13 cellular contexts compared by ENCODE assay signal in the genomic region with DNA sequence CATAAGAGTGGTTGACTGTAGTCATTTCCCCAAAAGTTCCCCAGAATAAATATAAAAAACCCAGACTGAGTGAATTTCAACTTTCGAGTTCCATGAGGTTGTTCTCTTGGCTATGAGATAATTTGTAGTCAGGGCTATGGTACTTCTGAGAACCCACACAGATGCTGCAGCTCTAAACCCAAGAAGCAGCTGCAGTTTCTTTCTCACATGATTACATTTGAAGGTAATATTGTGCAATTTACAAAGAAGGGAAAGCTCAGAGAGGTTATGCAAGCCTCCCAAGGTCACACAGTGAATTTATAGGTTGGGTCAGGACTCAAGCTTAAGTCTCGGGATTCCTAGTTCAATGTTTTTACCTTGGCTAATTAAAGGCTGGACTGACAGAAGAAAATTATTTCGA. TPM values are rescaled to one million over a fixed set of nuclear protein-coding genes. Genes with fewer than 3 reads are reported as not detected.
DNase-seq lines count a peak whose midpoint lies in the region; ATAC-seq and TF ChIP-seq lines count a peak whose summit lies in the region.
"Had no signal": no experiment of that assay in that cellular context is flagged by ENCODE, and none has a peak within 500 bp of the region (broad histone marks: within the 10 kb centered on the region; RNA-seq: fewer than 3 reads in every experiment).

No MANE protein-coding gene starts in this region.

- H3K27me3 Mint-ChIP-seq in glutamatergic neuron (ENCODE audit: unreplicated experiment): peaks cover 6% of the 10 kb centered on the region

- peaks cover 9% of the 10 kb centered on the region for H3K9me3 Mint-ChIP-seq in glutamatergic neuron (ENCODE audit: unreplicated experiment)
- H3K9me3 Mint-ChIP-seq: stimulated activated naive CD8-positive, alpha-beta T cell treated with anti-CD3 and anti-CD28 coated beads, Interleukin-15, Interleukin-2, amounts not matched to agents 100 ng/mL and 50 ng/mL, for 24 hours had no signal

- peak; percentile 57 for ATAC-seq in GM18502 (IDR thresholded peaks at IDR 0.05; ENCODE audit: poor library complexity, unreplicated experiment)
- ATAC-seq: activated CD8-positive, alpha-beta memory T cell treated with anti-CD3 and anti-CD28 coated beads, Interleukin-2, amount 10 ng/mL, durations not matched to agents 7 days and 5 days had no signal

- DNase-seq in LHCN-M2 (ENCODE audit: low read depth) (peak; percentile 91), choroid plexus epithelial cell (ENCODE audit: low read depth) (peak; percentile 66), pons (ENCODE audit: low spot score) (peak; percentile 53), Ammon's horn (ENCODE audit: low spot score) (no peak), dermis blood vessel endothelial cell (no peak), EL (no peak), glutamatergic neuron (no peak)
- DNase-seq: activated CD8-positive, alpha-beta memory T cell treated with anti-CD3 and anti-CD28 coated beads, Interleukin-2, amount 10 ng/mL, durations not matched to agents 7 days and 5 days; NCI-H226; RPMI8226; stimulated activated CD4-positive, alpha-beta T cell treated with anti-CD3 and anti-CD28 coated beads, Interleukin-4, amount 100 ng/mL, for 1 hour had no signal

- no peaks in the 10 kb centered on the region for H3K36me3 Mint-ChIP-seq in glutamatergic neuron (ENCODE audit: unreplicated experiment)
- H3K36me3 Mint-ChIP-seq: activated CD8-positive, alpha-beta memory T cell treated with anti-CD3 and anti-CD28 coated beads, Interleukin-2, amount 10 ng/mL, durations not matched to agents 7 days and 5 days had no signal

- no peak overlapping the region for H3K4me3 ChIP-seq in choroid plexus epithelial cell (ENCODE audit: low read depth, low read length)

- no peak overlapping the region for H3K4me3 Mint-ChIP-seq in glutamatergic neuron (ENCODE audit: unreplicated experiment)
- H3K4me3 Mint-ChIP-seq: activated CD8-positive, alpha-beta memory T cell treated with anti-CD3 and anti-CD28 coated beads, Interleukin-2, amount 10 ng/mL, durations not matched to agents 7 days and 5 days; stimulated activated naive CD8-positive, alpha-beta T cell treated with anti-CD3 and anti-CD28 coated beads, Interleukin-15, Interleukin-2, amounts not matched to agents 100 ng/mL and 50 ng/mL, for 24 hours had no signal

- H3K27ac Mint-ChIP-seq in glutamatergic neuron (ENCODE audit: unreplicated experiment): no peak overlapping the region
- H3K27ac Mint-ChIP-seq: activated CD8-positive, alpha-beta memory T cell treated with anti-CD3 and anti-CD28 coated beads, Interleukin-2, amount 10 ng/mL, durations not matched to agents 7 days and 5 days; stimulated activated naive CD8-positive, alpha-beta T cell treated with anti-CD3 and anti-CD28 coated beads, Interleukin-15, Interleukin-2, amounts not matched to agents 100 ng/mL and 50 ng/mL, for 24 hours had no signal

- TF ChIP-seq CTCF in choroid plexus epithelial cell (conservative IDR thresholded peaks at IDR 0.05; ENCODE audit: low read depth, low read length): no peak
- TF ChIP-seq CTCF in glutamatergic neuron (IDR thresholded peaks at IDR 0.05; ENCODE audit: partially characterized antibody, unreplicated experiment): no peak

- H3K4me1 Mint-ChIP-seq in glutamatergic neuron (ENCODE audit: low read depth, unreplicated experiment): peaks cover 11% of the 10 kb centered on the region
- H3K4me1 Mint-ChIP-seq: activated CD8-positive, alpha-beta memory T cell treated with anti-CD3 and anti-CD28 coated beads, Interleukin-2, amount 10 ng/mL, durations not matched to agents 7 days and 5 days had no signal

RNA-seq across cellular contexts. Expression of a gene that starts 29.7 kb away (rescaled TPM):
- total RNA-seq in LHCN-M2 (2014; rRNA removed): not detected in 2 replicates
- polyA plus RNA-seq in LHCN-M2 (2012): not detected
- 361 and 441 TPM in 2 replicates for total RNA-seq in dermis blood vessel endothelial cell
- not detected for total RNA-seq in glutamatergic neuron (ENCODE audit: unreplicated experiment)

Comparison
In these comparisons a context has a peak if more than half of its experiments do, and no peak if none do; other contexts are left out.
1. DNase-seq: peak in LHCN-M2 (single experiment), choroid plexus epithelial cell (single experiment) and pons (single experiment); none in Ammon's horn (single experiment), dermis blood vessel endothelial cell (single experiment), EL (single experiment) and glutamatergic neuron (single experiment).
2. RNA of a gene that starts 29.7 kb away (total RNA-seq): 361 to 441 TPM in dermis blood vessel endothelial cell; not detected in glutamatergic neuron (single experiment) and not detected in LHCN-M2; every median in the first group is over 100 times any median in the second.